In genomic region chr9:107954303-107954702, GRCh38 we compare ENCODE assay signal across 20 cellular contexts.
"Had no signal": no experiment of that assay in that cellular context is flagged by ENCODE, and none has a peak within 500 bp of the region (broad histone marks: within the 10 kb centered on the region; RNA-seq: fewer than 3 reads in every experiment).

No MANE protein-coding gene starts in this region.

- H3K9me3 Mint-ChIP-seq: activated CD4-positive, alpha-beta T cell treated with anti-CD3 and anti-CD28 coated beads, Interleukin-2, amount 10 ng/mL, durations not matched to agents 24 days and 14 days had no signal

- H3K27me3 Mint-ChIP-seq: activated CD4-positive, alpha-beta memory T cell treated with anti-CD3 and anti-CD28 coated beads, Interleukin-2, amount 10 ng/mL, durations not matched to agents 7 days and 5 days; activated CD4-positive, alpha-beta T cell treated with anti-CD3 and anti-CD28 coated beads, Interleukin-2, amount 10 ng/mL, durations not matched to agents 24 days and 14 days; brain; naive thymus-derived CD8-positive, alpha-beta T cell; stimulated activated naive CD8-positive, alpha-beta T cell treated with anti-CD3 and anti-CD28 coated beads, Interleukin-15, Interleukin-2, amounts not matched to agents 100 ng/mL and 50 ng/mL, for 24 hours had no signal

- H3K36me3 ChIP-seq: thyroid gland had no signal

- H3K4me3 Mint-ChIP-seq: activated CD4-positive, alpha-beta memory T cell treated with anti-CD3 and anti-CD28 coated beads, Interleukin-2, amount 10 ng/mL, durations not matched to agents 7 days and 5 days; activated CD4-positive, alpha-beta T cell treated with anti-CD3 and anti-CD28 coated beads, Interleukin-2, amount 10 ng/mL, durations not matched to agents 24 days and 14 days; brain; naive thymus-derived CD8-positive, alpha-beta T cell; stimulated activated naive CD8-positive, alpha-beta T cell treated with anti-CD3 and anti-CD28 coated beads, Interleukin-15, Interleukin-2, amounts not matched to agents 100 ng/mL and 50 ng/mL, for 24 hours had no signal

- ATAC-seq: activated CD4-positive, CD25-positive, alpha-beta regulatory T cell treated with anti-CD3 and anti-CD28 coated beads, Interleukin-2, amount 50 U/mL, for 24 hours; foreskin keratinocyte; naive thymus-derived CD8-positive, alpha-beta T cell had no signal

- H3K27me3 ChIP-seq: foreskin keratinocyte, thyroid gland had no signal

- H3K4me1 ChIP-seq: foreskin keratinocyte, thyroid gland had no signal

- H3K27ac ChIP-seq: foreskin keratinocyte, thyroid gland, VCaP had no signal

- H3K36me3 Mint-ChIP-seq: brain; naive thymus-derived CD8-positive, alpha-beta T cell had no signal

- H3K9me3 ChIP-seq: thyroid gland had no signal

- H3K27ac Mint-ChIP-seq: activated CD4-positive, alpha-beta memory T cell treated with anti-CD3 and anti-CD28 coated beads, Interleukin-2, amount 10 ng/mL, durations not matched to agents 7 days and 5 days; activated CD4-positive, alpha-beta T cell treated with anti-CD3 and anti-CD28 coated beads, Interleukin-2, amount 10 ng/mL, durations not matched to agents 24 days and 14 days; brain; naive thymus-derived CD8-positive, alpha-beta T cell; progenitor cell of endocrine pancreas; stimulated activated naive CD8-positive, alpha-beta T cell treated with anti-CD3 and anti-CD28 coated beads, Interleukin-15, Interleukin-2, amounts not matched to agents 100 ng/mL and 50 ng/mL, for 24 hours had no signal

- DNase-seq: activated CD4-positive, alpha-beta memory T cell treated with anti-CD3 and anti-CD28 coated beads, Interleukin-2, amount 10 ng/mL, durations not matched to agents 7 days and 5 days; activated CD4-positive, alpha-beta T cell treated with anti-CD3 and anti-CD28 coated beads, Interleukin-2, amount 10 ng/mL, durations not matched to agents 24 days and 14 days; activated effector memory CD4-positive, alpha-beta T cell treated with anti-CD3 and anti-CD28 coated beads, Interleukin-2, amount 50 U/mL, for 16 hours; activated naive CD4-positive, alpha-beta T cell treated with anti-CD3 and anti-CD28 coated beads, Interleukin-2, amount 50 U/mL, for 16 hours; aorta; caudate nucleus; effector memory CD4-positive, alpha-beta T cell; foreskin keratinocyte; naive thymus-derived CD8-positive, alpha-beta T cell; retina; stimulated activated CD4-positive, alpha-beta T cell treated with anti-CD3 and anti-CD28 coated beads, Interleukin-12 subunit alpha, Interleukin-12 subunit beta, amount 100 ng/mL, for 4 hours; stimulated activated CD4-positive, alpha-beta T cell treated with anti-CD3 and anti-CD28 coated beads, Interleukin-1b, Interleukin-23, amount 100 ng/mL, for 48 hours; substantia nigra; thyroid gland had no signal

- H3K4me3 ChIP-seq: lung, thyroid gland had no signal

- H3K4me1 Mint-ChIP-seq: activated CD4-positive, alpha-beta memory T cell treated with anti-CD3 and anti-CD28 coated beads, Interleukin-2, amount 10 ng/mL, durations not matched to agents 7 days and 5 days; activated CD4-positive, alpha-beta T cell treated with anti-CD3 and anti-CD28 coated beads, Interleukin-2, amount 10 ng/mL, durations not matched to agents 24 days and 14 days; brain; naive thymus-derived CD8-positive, alpha-beta T cell had no signal
